Comparison of ENCODE assay signal across 1 cellular context in the genomic region with DNA sequence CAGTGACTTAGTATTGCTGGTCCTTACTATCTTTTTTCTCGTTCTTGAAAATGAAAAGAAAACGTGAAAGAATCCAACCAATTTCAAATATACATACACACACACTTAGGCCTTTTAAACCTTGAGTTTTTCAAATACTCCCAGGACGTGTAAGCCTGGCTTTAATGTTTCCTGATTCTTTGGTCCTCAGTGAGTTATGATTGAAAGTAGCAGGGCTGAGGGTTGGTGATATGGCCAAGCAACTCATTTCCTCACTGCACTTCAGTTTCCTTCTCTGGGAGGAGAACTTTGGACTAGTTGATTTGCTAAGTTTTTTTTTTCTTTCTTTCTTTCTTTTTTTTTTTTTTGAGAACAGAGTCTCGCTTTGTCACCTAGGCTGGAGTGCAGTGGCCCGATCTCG.
A peak's percentile ranks its signal among the peaks of the same experiment; 100 is the strongest.
TF ChIP-seq lines count a peak whose summit lies in the region.

No MANE protein-coding gene starts in this region.

TF ChIP-seq in GM12878, 131 proteins besides CTCF, POLR2A, EP300 and RAD21:
- TF ChIP-seq ZSCAN29 (IDR thresholded peaks at IDR 0.05): no peak
- 0 out of 2 replicates have a peak, but pooled peaks have one; percentile 24 for TF ChIP-seq POLR2AphosphoS5 (IDR thresholded peaks at IDR 0.05; ENCODE audit: low read length)
- TF ChIP-seq TCF12 (IDR thresholded peaks at IDR 0.05; ENCODE audit: low read depth, low read length): no peak
- no peak for TF ChIP-seq CBX3 (IDR thresholded peaks at IDR 0.05; ENCODE audit: borderline replicate concordance, low read depth)
TF ChIP-seq in GM12878: peak in this region for 1.
